Comparison of ENCODE assay signal across 6 cellular contexts in genomic region chr14:44099752-44100462, GRCh38.
"Had no signal": no experiment of that assay in that cellular context is flagged by ENCODE, and none has a peak within 500 bp of the region (broad histone marks: within the 10 kb centered on the region; RNA-seq: fewer than 3 reads in every experiment).

No MANE protein-coding gene starts in this region.

- H3K4me3 ChIP-seq: GM23338 had no signal

- H3K27me3 Mint-ChIP-seq: IgD-negative memory B cell had no signal

- H3K27ac ChIP-seq: HL-60 had no signal

- H3K27ac Mint-ChIP-seq: GM23338, H9, IgD-negative memory B cell had no signal

- DNase-seq: H9, HCEC 1CT had no signal

- H3K4me1 Mint-ChIP-seq: GM23338, H9, IgD-negative memory B cell had no signal

- H3K4me3 Mint-ChIP-seq: GM23338, H9, IgD-negative memory B cell had no signal

- H3K36me3 Mint-ChIP-seq: IgD-negative memory B cell had no signal

- H2AFZ ChIP-seq: GM23338 had no signal

- H3K4me2 ChIP-seq: GM23338 had no signal

- ATAC-seq: GM23338, HepG2 had no signal
